26 cellular contexts compared by ENCODE assay signal in genomic region chr5:1030801-1031271, GRCh38. TPM values are rescaled to one million over a fixed set of nuclear protein-coding genes. Genes with fewer than 3 reads are reported as not detected.
DNase-seq lines count a peak whose midpoint lies in the region; ATAC-seq, FAIRE-seq and TF ChIP-seq lines count a peak whose summit lies in the region.
"Had no signal": no experiment of that assay in that cellular context is flagged by ENCODE, and none has a peak within 500 bp of the region (broad histone marks: within the 10 kb centered on the region; RNA-seq: fewer than 3 reads in every experiment).

No MANE protein-coding gene starts in this region.

- no peak overlapping the region for H3K18ac ChIP-seq in H1 (ENCODE audit: extremely low read depth, low read length)

- H3K9me3 ChIP-seq in SK-N-SH: no peaks in the 10 kb centered on the region
- no peaks in the 10 kb centered on the region for H3K9me3 ChIP-seq in H1 (ENCODE audit: insufficient read depth in 2 of 2, low read depth in 1 of 2, low read length in 1 of 2)
- H3K9me3 ChIP-seq in lower lobe of right lung: no peaks in the 10 kb centered on the region
- no peaks in the 10 kb centered on the region for H3K9me3 ChIP-seq in aorta (ENCODE audit: control insufficient read depth, low read length)
- H3K9me3 ChIP-seq: Caco-2, Peyer's patch, SJCRH30 had no signal

- H3K23ac ChIP-seq in H1 (ENCODE audit: insufficient read length): no peak overlapping the region

- H3K4me2 ChIP-seq in SK-N-SH: no peak overlapping the region
- H3K4me2 ChIP-seq in H1 (ENCODE audit: insufficient read depth in 1 of 2, low read depth in 2 of 2, low read length in 2 of 2): no peak overlapping the region

- H3K4me1 ChIP-seq in SK-N-SH (ENCODE audit: control insufficient read depth in 1 of 2, insufficient read depth in 2 of 2, low read depth in 1 of 2, low read length in 1 of 2) (no peaks in the 10 kb centered on the region; a peak in 1 of 4 replicates), H1 (replicated peaks in 1 of 4; ENCODE audit: control insufficient read depth in 3 of 4, insufficient read depth in 4 of 4, low read length in 3 of 4) (peaks cover 0 to 3% (median 1%) of the 10 kb centered on the region in 4 experiments; a peak in 3 of 7 replicates), lower lobe of right lung (no peaks in the 10 kb centered on the region), aorta (ENCODE audit: control insufficient read depth in 1 of 2, insufficient read depth in 2 of 2, low read length in 2 of 2) (no peaks in the 10 kb centered on the region)
- H3K4me1 ChIP-seq: Caco-2, Peyer's patch, SJCRH30 had no signal

- H3K36me3 ChIP-seq in SK-N-SH (replicated peaks in 1 of 2; ENCODE audit: control insufficient read depth in 1 of 2, insufficient read depth in 2 of 2, low read length in 1 of 2): no peaks in the 10 kb centered on the region
- H3K36me3 ChIP-seq in H1 (ENCODE audit: control insufficient read depth in 2 of 4, insufficient read depth in 4 of 4, low read length in 3 of 4): no peaks in the 10 kb centered on the region
- peaks cover 4% of the 10 kb centered on the region for H3K36me3 ChIP-seq in lower lobe of right lung
- no peaks in the 10 kb centered on the region for H3K36me3 ChIP-seq in aorta (ENCODE audit: control insufficient read depth in 1 of 2, insufficient read depth in 2 of 2, low read length in 1 of 2)
- H3K36me3 ChIP-seq: Peyer's patch, SJCRH30 had no signal

- CTCF ChIA-PET in SK-N-SH (lab: Yijun Ruan, JAX): interaction anchor here (0.9 to 1.6 kb wide), 4 partner anchors 97 to 178 kb away, joined by 3 to 5 read pairs (median 4); no protein-coding TSS in a partner anchor
- CTCF ChIA-PET in H1 (lab: Charles Lee; ENCODE audit: partially characterized antibody): interaction anchor here (0.9 to 3.5 kb wide), 6 partner anchors 12 to 143 kb away, joined by 3 to 16 read pairs (median 7); partner anchors contain the start of gene NKD2

- no peak overlapping the region for H3K56ac ChIP-seq in H1 (replicated peaks; ENCODE audit: insufficient read length, low read depth, low read length)

- DNase-seq in SK-N-SH: peak; percentile 28
- DNase-seq in H1 (ENCODE audit: low read depth in 1 of 2, low spot score in 2 of 2): no peak
- peak; percentile 37 for DNase-seq in lower lobe of right lung
- DNase-seq in aorta: peak; percentile 43 to 72
- DNase-seq in stimulated activated naive CD4-positive, alpha-beta T cell treated with Interleukin-2 at 50 U/mL for 16 hours (lab: John Stamatoyannopoulos, UW): no peak
- no peak for DNase-seq in stimulated activated CD4-positive, alpha-beta T cell treated with anti-CD3 and anti-CD28 coated beads, Interleukin-4, amount 100 ng/mL, for 24 hours
- DNase-seq: Caco-2; CD8-positive, alpha-beta T cell; DMS79 treated with DMSO at 0.1 percent for 48 hours; GF-D8; Karpas-422; NCI-H1092; NCI-H1417 treated with DMSO at 0.1 percent for 48 hours; NCI-H1694 treated with DMSO at 0.1 percent for 48 hours; NCI-H2081; NCI-H226; NCI-H510A; NCI-H69; OCI-M1; Peyer's patch; SJCRH30 had no signal

- H3K9me2 ChIP-seq in SK-N-SH: no peaks in the 10 kb centered on the region

- H2AFZ ChIP-seq in SK-N-SH (ENCODE audit: low read depth) (no peak overlapping the region), H1 (ENCODE audit: low read length) (no peak overlapping the region)

- TF ChIP-seq CTCF in SK-N-SH (IDR thresholded peaks at IDR 0.05): no peak
- no peak for TF ChIP-seq CTCF in H1 (IDR thresholded peaks at IDR 0.05; ENCODE audit: control extremely low read depth in 1 of 3, insufficient read depth in 1 of 3, low read depth in 1 of 3, low read length in 3 of 3)
- TF ChIP-seq CTCF in lower lobe of right lung (IDR thresholded peaks at IDR 0.05): no peak

- ATAC-seq in SK-N-SH treated with all-trans-retinoic acid at 6 μM for 48 hours (no peak), lower lobe of right lung (no peak), aorta (ENCODE audit: low FRiP score) (no peak)
- ATAC-seq: CD8-positive, alpha-beta T cell; HCT116 had no signal

- H4K8ac ChIP-seq in H1 (ENCODE audit: extremely low read depth, insufficient read depth, low read length): peak overlapping the region; percentile 65; the same call in 1 of the 2 replicates

- H3K4me3 ChIP-seq in SK-N-SH (ENCODE audit: low read depth in 2 of 2, low read length in 1 of 2) (no peak overlapping the region), H1 (ENCODE audit: extremely low read depth in 1 of 4, insufficient read depth in 2 of 4, low read depth in 3 of 4, low read length in 4 of 4) (no peak overlapping the region), lower lobe of right lung (no peak overlapping the region), aorta (ENCODE audit: low read length in 2 of 2) (no peak overlapping the region)
- H3K4me3 ChIP-seq: Peyer's patch, SJCRH30 had no signal

- H4K5ac ChIP-seq in H1 (ENCODE audit: insufficient read length, low read depth, low read length): no peak overlapping the region

- no peak overlapping the region for H2BK20ac ChIP-seq in H1 (ENCODE audit: low read length)

- TF ChIP-seq POLR2A in H1 (IDR thresholded peaks at IDR 0.05; ENCODE audit: control extremely low read depth in 1 of 2, low read depth in 2 of 2, low read length in 2 of 2): no peak

- POLR2A ChIA-PET in SK-N-SH (lab: Yijun Ruan, JAX): no interaction called here
- POLR2A ChIA-PET in H1 (lab: Charles Lee; ENCODE audit: partially characterized antibody): no interaction called here

- no peaks in the 10 kb centered on the region for H3K79me1 ChIP-seq in H1 (ENCODE audit: low read depth, low read length)

- H3K23me2 ChIP-seq in H1 (ENCODE audit: low read depth, low read length): peaks cover 1% of the 10 kb centered on the region; the same call in 1 of the 2 replicates

- no peaks in the 10 kb centered on the region for H4K20me1 ChIP-seq in SK-N-SH (ENCODE audit: insufficient read depth)
- H4K20me1 ChIP-seq in H1 (replicated peaks in 1 of 2; ENCODE audit: control insufficient read depth in 1 of 2, insufficient read depth in 2 of 2, low read length in 2 of 2): peaks cover 0 to 2% of the 10 kb centered on the region in 2 experiments

- H3K27me3 ChIP-seq in SK-N-SH (ENCODE audit: insufficient read depth) (no peaks in the 10 kb centered on the region), H1 (replicated peaks in 1 of 4; ENCODE audit: control insufficient read depth in 3 of 4, extremely low read depth in 1 of 4, insufficient read depth in 3 of 4, low read length in 3 of 4) (no peaks in the 10 kb centered on the region), lower lobe of right lung (ENCODE audit: low read depth) (peaks cover 14% of the 10 kb centered on the region), aorta (ENCODE audit: control insufficient read depth in 1 of 2, insufficient read depth in 2 of 2, low read length in 1 of 2) (no peaks in the 10 kb centered on the region)
- H3K27me3 ChIP-seq: Peyer's patch, SJCRH30 had no signal

- H3K27ac ChIP-seq in SK-N-SH (ENCODE audit: low read depth in 2 of 2, low read length in 1 of 2) (no peak overlapping the region), H1 (ENCODE audit: low read depth, low read length) (no peak overlapping the region), lower lobe of right lung (no peak overlapping the region), aorta (ENCODE audit: low read depth in 1 of 2, low read length in 2 of 2) (no peak overlapping the region)
- H3K27ac ChIP-seq: 22Rv1, C4-2B, Peyer's patch, SJCRH30 had no signal

- H3K14ac ChIP-seq in H1 (ENCODE audit: insufficient read length): no peak overlapping the region

- intact Hi-C loops in lower lobe of right lung (cut with DNase I): no loop called here
- intact Hi-C loops in aorta (cut with DNase I): no loop called here

- H2BK120ac ChIP-seq in H1 (replicated peaks; ENCODE audit: low read depth, low read length): no peak overlapping the region

- no peak overlapping the region for H4K91ac ChIP-seq in H1 (replicated peaks; ENCODE audit: insufficient read length, low read length)

- H2BK15ac ChIP-seq in H1 (ENCODE audit: low read length): no peak overlapping the region

- H2BK12ac ChIP-seq in H1 (ENCODE audit: low read depth, low read length): no peak overlapping the region

- no peak overlapping the region for H2AK5ac ChIP-seq in H1 (ENCODE audit: low read depth, low read length)

- no peak overlapping the region for H3K9ac ChIP-seq in SK-N-SH
- H3K9ac ChIP-seq in H1 (replicated peaks in 1 of 4; ENCODE audit: extremely low read depth in 1 of 4, low read depth in 3 of 4, low read length in 3 of 4): no peak overlapping the region

- 62% methylated on average over 4 of the region's 10 CpGs for WGBS in SK-N-SH (ENCODE audit: low lambda C conversion rate)
- 82% methylated on average over 7 of the region's 10 CpGs; no CpG with 5 or more reads in 1 of the 2 experiments for WGBS in H1 (ENCODE audit: extremely low coverage in 1 of 2, insufficient coverage in 1 of 2, insufficient read length in 1 of 2, insufficient replicate concordance in 2 of 2, low coverage in 1 of 2, low lambda C conversion rate in 2 of 2, missing lambda C conversion rate in 1 of 2), 2 experiments
- 71 to 81% methylated on average over 10 of the region's 10 CpGs for WGBS in aorta, 2 donors

- H3K79me2 ChIP-seq in SK-N-SH (ENCODE audit: insufficient read depth): no peaks in the 10 kb centered on the region
- no peaks in the 10 kb centered on the region for H3K79me2 ChIP-seq in H1 (ENCODE audit: control insufficient read depth in 1 of 2, insufficient read depth in 2 of 2, low read length in 2 of 2)

- no peak for FAIRE-seq in H1 (lab: Jason Lieb, UNC)
- FAIRE-seq: GM12891 had no signal

- H2BK5ac ChIP-seq in H1 (ENCODE audit: low read depth, low read length): no peak overlapping the region

- no peak for TF ChIP-seq RAD21 in SK-N-SH (IDR thresholded peaks at IDR 0.05; ENCODE audit: low read length)
- no peak for TF ChIP-seq RAD21 in H1 (IDR thresholded peaks at IDR 0.05 in 1 of 2, conservative IDR thresholded peaks at IDR 0.05 in 1 of 2; ENCODE audit: low read depth in 2 of 2, low read length in 2 of 2)

- no peak for TF ChIP-seq EP300 in SK-N-SH (IDR thresholded peaks at IDR 0.05; ENCODE audit: borderline replicate concordance in 1 of 2, low read depth in 1 of 2, low read length in 1 of 2)
- TF ChIP-seq EP300 in H1 (IDR thresholded peaks at IDR 0.05; ENCODE audit: borderline replicate concordance in 1 of 2, low read depth in 2 of 2, low read length in 2 of 2): no peak

- H3F3A ChIP-seq in SK-N-SH (replicated peaks; ENCODE audit: insufficient read depth): no peaks in the 10 kb centered on the region

- H3K4ac ChIP-seq in H1 (replicated peaks; ENCODE audit: insufficient read length, low read depth, low read length): no peak overlapping the region

RNA-seq across cellular contexts. Expression of gene NKD2, which starts 22.2 kb away (rescaled TPM):
- polyA plus RNA-seq in SK-N-SH (2012; rRNA removed) (not detected in 2 replicates), H1 (2011; rRNA removed) (5.5 and 7.8 TPM in 2 replicates), aorta (under 1 TPM in 1 of 2 donors, not detected in 1; 0.10 TPM)
- not detected in 2 replicates for polyA plus RNA-seq in SK-N-SH (2012; cell fraction: cytosol; rRNA removed)
- polyA plus RNA-seq in SK-N-SH (2012; cell fraction: nucleus; rRNA removed): 0.06 TPM in 1 of 2 replicates, not detected in the other
- total RNA-seq in H1 (2021; fragmentation: NEBNext Ultra II Directional; extraction: Animal tissue kit (Norgen Biotek cat#: 25700)): 6.3 and 7.9 TPM in 2 replicates
- 6.4 TPM for polyA plus RNA-seq in H1 (2011; cell fraction: cytosol; rRNA removed)
- polyA plus RNA-seq in H1 (2011; cell fraction: nucleus; rRNA removed): 32.5 TPM
- 3.0 to 8.7 TPM (median 8.2 TPM) in 4 replicates for polyA plus RNA-seq in H1 (2012, experiment 1 of 2)
- 3.8 TPM for polyA plus RNA-seq in H1 (2012, experiment 2 of 2)
- 6.7 TPM for polyA plus RNA-seq in H1 (2013, experiment 1 of 2)
- polyA plus RNA-seq in H1 (2013, experiment 2 of 2): 5.7 TPM
- polyA minus RNA-seq in H1 (2011; rRNA and poly(A)+ RNA removed): 1.2 and 1.3 TPM in 2 replicates
- polyA minus RNA-seq in H1 (2011; cell fraction: cytosol; rRNA and poly(A)+ RNA removed): 3.6 TPM
- 4.4 TPM for polyA minus RNA-seq in H1 (2011; cell fraction: nucleus; rRNA and poly(A)+ RNA removed)
- total RNA-seq in lower lobe of right lung (24.1 TPM), aorta (1 to 10 TPM; 2.8 to 6.8 TPM)
- total RNA-seq: SJCRH30 had no signal

Comparison
In these comparisons a context has a peak if more than half of its experiments do, and no peak if none do; other contexts are left out.
1. DNase-seq: peak in SK-N-SH (single experiment), lower lobe of right lung (single experiment) and aorta (2 of 2); none in H1 (0 of 2), stimulated activated naive CD4-positive, alpha-beta T cell treated with Interleukin-2 at 50 U/mL for 16 hours (single experiment) and stimulated activated CD4-positive, alpha-beta T cell treated with anti-CD3 and anti-CD28 coated beads, Interleukin-4, amount 100 ng/mL, for 24 hours (single experiment).